1 cellular context compared by ENCODE assay signal in genomic region chr9:110130211-110130610, GRCh38.
TF ChIP-seq lines count a peak whose summit lies in the region.

No MANE protein-coding gene starts in this region.

TF ChIP-seq in A549, 52 proteins besides CTCF, POLR2A, EP300 and RAD21 (continued from another document):
- TF ChIP-seq REST (IDR thresholded peaks at IDR 0.05) (no peak), FOXS1 (CRISPR knock-in tag; IDR thresholded peaks at IDR 0.05) (no peak), TP53 (CRISPR knock-in tag; IDR thresholded peaks at IDR 0.05) (no peak), MAFK (IDR thresholded peaks at IDR 0.05; ENCODE audit: partially characterized antibody) (no peak)
